Comparison of ENCODE assay signal across 19 cellular contexts in genomic region chr5:74052441-74052840, GRCh38.
DNase-seq lines count a peak whose midpoint lies in the region; TF ChIP-seq lines count a peak whose summit lies in the region.
"Had no signal": no experiment of that assay in that cellular context is flagged by ENCODE, and none has a peak within 500 bp of the region (broad histone marks: within the 10 kb centered on the region; RNA-seq: fewer than 3 reads in every experiment).

No MANE protein-coding gene starts in this region.

- no peak overlapping the region for H3K27ac Mint-ChIP-seq in HFFc6
- no peak overlapping the region for H3K27ac Mint-ChIP-seq in endodermal cell
- H3K27ac Mint-ChIP-seq in activated T-helper 2 cell treated with anti-CD3 and anti-CD28 coated beads, Interferon-gamma antibody, Interleukin-2, Interleukin-4, amounts not matched to agents 10 μg/mL and 5 μg/mL and 100 μg/mL, durations not matched to agents 14 hours and 24 hours and 36 hours, result no peak overlapping the region
- H3K27ac Mint-ChIP-seq: CD4-positive, alpha-beta memory T cell; T-cell had no signal

- no peak for DNase-seq in HFFc6
- DNase-seq in OCI-LY7 (ENCODE audit: low spot score), result no peak
- DNase-seq in endodermal cell, result no peak
- DNase-seq in trophoblast cell, result peak; percentile 62 to 91
- no peak for DNase-seq in activated CD8-positive, alpha-beta memory T cell treated with anti-CD3 and anti-CD28 coated beads, Interleukin-2, amount 50 U/mL, for 48 hours
- no peak for DNase-seq in activated T-helper 2 cell treated with anti-CD3 and anti-CD28 coated beads, Interferon-gamma antibody, Interleukin-2, Interleukin-4, amounts not matched to agents 10 μg/mL and 5 μg/mL and 100 μg/mL, durations not matched to agents 14 hours and 24 hours and 36 hours (ENCODE audit: low spot score)
- no peak for DNase-seq in activated T-cell treated with anti-CD3 and anti-CD28 coated beads, Interleukin-2, amount 50 U/mL, for 48 hours
- DNase-seq: Caco-2; CD4-positive, alpha-beta memory T cell; DMS 273 treated with DMSO at 0.1 percent for 48 hours; DMS79 treated with DMSO at 0.1 percent for 48 hours; NCI-H1092; NCI-H1436 treated with DMSO at 0.1 percent for 48 hours; NCI-H2029; NCI-H2227 treated with DMSO at 0.1 percent for 48 hours; NCI-H524 treated with DMSO at 0.1 percent for 48 hours; SJCRH30; T-cell had no signal

- H4K91ac ChIP-seq in trophoblast cell (ENCODE audit: low read depth, low read length), result no peak overlapping the region

- no TSS peak for BruUV-seq in OCI-LY7 (replicated peaks; lab: Mats Ljungman, UMichigan)

- POLR2A ChIA-PET in OCI-LY7 (lab: Charles Lee), result no interaction called here

- no peaks in the 10 kb centered on the region for H4K20me1 ChIP-seq in OCI-LY7 (ENCODE audit: insufficient read depth, low read length)

- no peaks in the 10 kb centered on the region for H3K9me2 ChIP-seq in OCI-LY7 (ENCODE audit: insufficient read depth, low read length)

- H3K4ac ChIP-seq in trophoblast cell (ENCODE audit: low read depth, low read length), result no peak overlapping the region

- peaks cover 10% of the 10 kb centered on the region for H3K27me3 Mint-ChIP-seq in HFFc6 (ENCODE audit: insufficient read depth)
- no peaks in the 10 kb centered on the region for H3K27me3 Mint-ChIP-seq in endodermal cell (ENCODE audit: insufficient read depth)
- peaks cover 6% of the 10 kb centered on the region for H3K27me3 Mint-ChIP-seq in activated T-helper 2 cell treated with anti-CD3 and anti-CD28 coated beads, Interferon-gamma antibody, Interleukin-2, Interleukin-4, amounts not matched to agents 10 μg/mL and 5 μg/mL and 100 μg/mL, durations not matched to agents 14 hours and 24 hours and 36 hours (ENCODE audit: low read depth)

- H4K8ac ChIP-seq in trophoblast cell (ENCODE audit: low read depth, low read length), result no peak overlapping the region

- H3K9me3 Mint-ChIP-seq in HFFc6 (no peaks in the 10 kb centered on the region), endodermal cell (peaks cover 1% of the 10 kb centered on the region)
- H3K9me3 Mint-ChIP-seq in activated T-helper 2 cell treated with anti-CD3 and anti-CD28 coated beads, Interferon-gamma antibody, Interleukin-2, Interleukin-4, amounts not matched to agents 10 μg/mL and 5 μg/mL and 100 μg/mL, durations not matched to agents 14 hours and 24 hours and 36 hours, result no peaks in the 10 kb centered on the region
- H3K9me3 Mint-ChIP-seq: T-cell had no signal

- no peaks in the 10 kb centered on the region for H3K36me3 ChIP-seq in OCI-LY7 (ENCODE audit: insufficient read depth, low read length)
- no peaks in the 10 kb centered on the region for H3K36me3 ChIP-seq in endodermal cell (ENCODE audit: control insufficient read depth, insufficient read depth, low read length)
- H3K36me3 ChIP-seq in trophoblast cell (ENCODE audit: control insufficient read depth in 1 of 2, insufficient read depth in 2 of 2, low read length in 2 of 2), result no peaks in the 10 kb centered on the region
- H3K36me3 ChIP-seq: SJCRH30 had no signal

- CTCF ChIA-PET in OCI-LY7 (lab: Charles Lee; ENCODE audit: unreplicated experiment), result no interaction called here

- no peaks in the 10 kb centered on the region for H3K36me3 Mint-ChIP-seq in HFFc6 (ENCODE audit: low read depth)
- H3K36me3 Mint-ChIP-seq in endodermal cell (ENCODE audit: low read depth), result no peaks in the 10 kb centered on the region
- H3K36me3 Mint-ChIP-seq in activated T-helper 2 cell treated with anti-CD3 and anti-CD28 coated beads, Interferon-gamma antibody, Interleukin-2, Interleukin-4, amounts not matched to agents 10 μg/mL and 5 μg/mL and 100 μg/mL, durations not matched to agents 14 hours and 24 hours and 36 hours (ENCODE audit: low read depth), result no peaks in the 10 kb centered on the region
- H3K36me3 Mint-ChIP-seq: CD4-positive, alpha-beta memory T cell; T-cell had no signal

- H2BK12ac ChIP-seq in trophoblast cell (ENCODE audit: low read length), result no peak overlapping the region

- no peak overlapping the region for H2AFZ ChIP-seq in OCI-LY7 (ENCODE audit: low read length)
- no peak overlapping the region for H2AFZ ChIP-seq in trophoblast cell (ENCODE audit: insufficient read depth, low read length, poor library complexity)

- TF ChIP-seq CTCF in HFFc6 (IDR thresholded peaks at IDR 0.05) (0 out of 2 replicates have a peak, but pooled peaks have one; percentile 7), OCI-LY7 (conservative IDR thresholded peaks at IDR 0.05; ENCODE audit: low read length) (peak; percentile 30; the same call in 1 of the 2 replicates), endodermal cell (conservative IDR thresholded peaks at IDR 0.05) (peak; percentile 29)

- H4K12ac ChIP-seq in trophoblast cell (ENCODE audit: low read depth, low read length), result no peak overlapping the region

- no peak overlapping the region for H3K18ac ChIP-seq in trophoblast cell (ENCODE audit: low read length)

- H3K4me1 ChIP-seq in OCI-LY7 (ENCODE audit: insufficient read depth, low read length, poor library complexity, severe bottlenecking) (no peaks in the 10 kb centered on the region), endodermal cell (ENCODE audit: control insufficient read depth, insufficient read depth, low read length) (peaks cover 17% of the 10 kb centered on the region), trophoblast cell (ENCODE audit: control insufficient read depth in 1 of 2, insufficient read depth in 2 of 2, low read length in 2 of 2) (peaks cover 0 to 4% of the 10 kb centered on the region in 2 experiments)
- H3K4me1 ChIP-seq: Caco-2 had no signal

- H3K4me2 ChIP-seq in OCI-LY7 (ENCODE audit: low read length) (no peak overlapping the region), trophoblast cell (ENCODE audit: low read length) (no peak overlapping the region)

- H3K9me3 ChIP-seq in OCI-LY7 (ENCODE audit: low read length), result no peaks in the 10 kb centered on the region
- peaks cover 4% of the 10 kb centered on the region for H3K9me3 ChIP-seq in endodermal cell (ENCODE audit: control insufficient read depth, low read length)
- H3K9me3 ChIP-seq in trophoblast cell (ENCODE audit: insufficient read depth, low read depth, low read length), result no peaks in the 10 kb centered on the region
- H3K9me3 ChIP-seq: Caco-2, SJCRH30 had no signal

- intact Hi-C loops in OCI-LY7 (cut with micrococcal nuclease; ENCODE audit: unreplicated experiment), result no loop called here
- intact Hi-C loops in activated T-helper 2 cell treated with anti-CD3 and anti-CD28 coated beads, Interferon-gamma antibody, Interleukin-2, Interleukin-4, amounts not matched to agents 10 μg/mL and 5 μg/mL and 100 μg/mL, durations not matched to agents 14 hours and 24 hours and 36 hours (cut with micrococcal nuclease), result loop anchor here (5.0 kb wide), 1 partner anchor 595 kb away; no protein-coding TSS in a partner anchor

- H3K79me1 ChIP-seq in trophoblast cell (ENCODE audit: low read length), result peaks cover 7% of the 10 kb centered on the region

- no peaks in the 10 kb centered on the region for H3K79me2 ChIP-seq in OCI-LY7 (ENCODE audit: insufficient read depth, low read depth, low read length)
- H3K79me2 ChIP-seq in trophoblast cell (ENCODE audit: control insufficient read depth, insufficient read depth, low read length, poor library complexity), result no peaks in the 10 kb centered on the region

- H3K9ac ChIP-seq in endodermal cell (ENCODE audit: extremely low read depth, low read length, poor library complexity, severe bottlenecking) (no peak overlapping the region), trophoblast cell (ENCODE audit: low read length) (no peak overlapping the region)

- H3K14ac ChIP-seq in trophoblast cell (ENCODE audit: low read length), result no peak overlapping the region

- H2BK120ac ChIP-seq in trophoblast cell (ENCODE audit: insufficient read depth, low read length, poor library complexity), result no peak overlapping the region

- H3K27ac ChIP-seq in OCI-LY7 (ENCODE audit: low read depth, low read length, poor library complexity, severe bottlenecking) (no peak overlapping the region), endodermal cell (ENCODE audit: low read depth, low read length) (no peak overlapping the region), trophoblast cell (ENCODE audit: low read depth, low read length) (no peak overlapping the region)
- H3K27ac ChIP-seq: SJCRH30 had no signal

- 96 to 100% methylated on average over 3 of the region's 3 CpGs for WGBS in endodermal cell (ENCODE audit: insufficient coverage in 1 of 2, insufficient read length in 1 of 2), 2 experiments
- WGBS in trophoblast cell (ENCODE audit: extremely low coverage, insufficient coverage, insufficient read length), result no CpG with 5 or more reads among the region's 3 CpGs

- H3K27me3 ChIP-seq in endodermal cell (ENCODE audit: control insufficient read depth, insufficient read depth, low read length, poor library complexity, severe bottlenecking) (no peaks in the 10 kb centered on the region), trophoblast cell (ENCODE audit: insufficient read depth, low read length) (no peaks in the 10 kb centered on the region)
- H3K27me3 ChIP-seq: SJCRH30 had no signal

- H3K23ac ChIP-seq in trophoblast cell (ENCODE audit: low read length), result no peak overlapping the region

- H2BK5ac ChIP-seq in trophoblast cell (ENCODE audit: low read depth, low read length, poor library complexity), result no peak overlapping the region

- H2AK5ac ChIP-seq in trophoblast cell (ENCODE audit: low read length), result no peak overlapping the region

- H3K4me3 ChIP-seq in OCI-LY7 (ENCODE audit: low read depth, low read length, poor library complexity, severe bottlenecking), result no peak overlapping the region
- H3K4me3 ChIP-seq in endodermal cell (ENCODE audit: low read length), result no peak overlapping the region
- H3K4me3 ChIP-seq in trophoblast cell (ENCODE audit: low read depth, low read length), result no peak overlapping the region
- H3K4me3 ChIP-seq: GM12878, SJCRH30 had no signal

- H3K4me3 Mint-ChIP-seq in HFFc6 (no peak overlapping the region), endodermal cell (no peak overlapping the region)
- H3K4me3 Mint-ChIP-seq in activated T-helper 2 cell treated with anti-CD3 and anti-CD28 coated beads, Interferon-gamma antibody, Interleukin-2, Interleukin-4, amounts not matched to agents 10 μg/mL and 5 μg/mL and 100 μg/mL, durations not matched to agents 14 hours and 24 hours and 36 hours (ENCODE audit: low read depth), result no peak overlapping the region
- H3K4me3 Mint-ChIP-seq: CD4-positive, alpha-beta memory T cell; T-cell had no signal

- no peaks in the 10 kb centered on the region for H3K4me1 Mint-ChIP-seq in HFFc6 (ENCODE audit: low read depth)
- H3K4me1 Mint-ChIP-seq in endodermal cell, result peaks cover 30% of the 10 kb centered on the region
- H3K4me1 Mint-ChIP-seq in activated T-helper 2 cell treated with anti-CD3 and anti-CD28 coated beads, Interferon-gamma antibody, Interleukin-2, Interleukin-4, amounts not matched to agents 10 μg/mL and 5 μg/mL and 100 μg/mL, durations not matched to agents 14 hours and 24 hours and 36 hours (ENCODE audit: low read depth), result no peaks in the 10 kb centered on the region
- H3K4me1 Mint-ChIP-seq: CD4-positive, alpha-beta memory T cell; T-cell had no signal

Comparison
In these comparisons a context has a peak if more than half of its experiments do, and no peak if none do; other contexts are left out.
1. DNase-seq: peak in trophoblast cell (2 of 2); none in HFFc6 (single experiment), OCI-LY7 (single experiment), endodermal cell (single experiment), activated CD8-positive, alpha-beta memory T cell treated with anti-CD3 and anti-CD28 coated beads, Interleukin-2, amount 50 U/mL, for 48 hours (single experiment), activated T-helper 2 cell treated with anti-CD3 and anti-CD28 coated beads, Interferon-gamma antibody, Interleukin-2, Interleukin-4, amounts not matched to agents 10 μg/mL and 5 μg/mL and 100 μg/mL, durations not matched to agents 14 hours and 24 hours and 36 hours (single experiment) and activated T-cell treated with anti-CD3 and anti-CD28 coated beads, Interleukin-2, amount 50 U/mL, for 48 hours (0 of 2).
2. Peak in every context shown above with its lines, with median percentiles within 50 percentile points of each other: CTCF ChIP-seq.